ENCODE assay signal across 11 cellular contexts in the genomic region with DNA sequence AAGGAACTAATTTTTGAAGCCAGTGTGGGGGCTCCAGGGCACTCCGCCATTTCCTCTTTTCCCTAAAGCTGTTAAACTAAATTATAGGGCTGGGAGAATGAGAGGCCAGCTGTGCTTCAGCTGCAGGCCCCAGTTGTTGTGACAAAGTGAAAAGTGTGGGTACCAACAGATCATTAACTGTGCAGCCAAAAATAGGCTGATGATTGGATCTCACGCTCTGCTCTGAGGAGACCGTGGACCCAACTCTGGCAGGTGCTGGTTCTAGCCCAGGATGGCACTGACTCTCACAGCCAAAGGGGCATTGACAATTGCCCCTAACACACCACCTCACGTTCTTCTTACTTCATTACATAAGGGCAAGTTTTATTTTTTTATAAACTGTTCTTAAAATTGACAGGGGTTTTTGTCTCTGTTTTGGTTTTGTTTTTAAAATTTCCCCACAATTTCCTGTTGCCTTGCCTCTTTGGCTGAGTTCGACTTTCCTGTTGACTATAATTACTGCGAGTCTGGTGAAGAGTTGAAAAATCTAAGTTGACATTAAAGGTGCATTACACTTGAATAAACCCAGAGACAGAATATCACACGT.
A peak's percentile ranks its signal among the peaks of the same experiment; 100 is the strongest.
DNase-seq lines count a peak whose midpoint lies in the region; ATAC-seq, FAIRE-seq and TF ChIP-seq lines count a peak whose summit lies in the region.
"Had no signal": no experiment of that assay in that cellular context is flagged by ENCODE, and none has a peak within 500 bp of the region (broad histone marks: within the 10 kb centered on the region; RNA-seq: fewer than 3 reads in every experiment).

No MANE protein-coding gene starts in this region.

- no peak overlapping the region for H3K27ac Mint-ChIP-seq in progenitor cell of endocrine pancreas

- no peak overlapping the region for H3K4me3 ChIP-seq in small intestine (ENCODE audit: low read depth in 1 of 2, low read length in 2 of 2)

- no peak overlapping the region for H3K4me3 Mint-ChIP-seq in progenitor cell of endocrine pancreas (ENCODE audit: low read depth)

- peak; percentile 41 for FAIRE-seq in small intestine (lab: Jason Lieb, UNC)
- FAIRE-seq: TTC549 had no signal

- H3K27me3 ChIP-seq in small intestine (ENCODE audit: control insufficient read depth in 2 of 2, insufficient read depth in 2 of 2, low read length in 2 of 2): no peaks in the 10 kb centered on the region

- peaks cover 16% of the 10 kb centered on the region for H3K4me1 Mint-ChIP-seq in progenitor cell of endocrine pancreas (ENCODE audit: low read depth)

- peaks cover 2% of the 10 kb centered on the region for H3K9me3 Mint-ChIP-seq in progenitor cell of endocrine pancreas (ENCODE audit: low read depth)

- ATAC-seq in HG02623 (IDR thresholded peaks at IDR 0.05; ENCODE audit: unreplicated experiment): peak; percentile 72

- no peaks in the 10 kb centered on the region for H3K9me3 ChIP-seq in small intestine (ENCODE audit: control insufficient read depth, low read depth)

- WGBS in small intestine, 3 donors: 51 to 76% (median 65%) methylated on average over 7 of the region's 7 CpGs

- no peaks in the 10 kb centered on the region for H3K36me3 Mint-ChIP-seq in progenitor cell of endocrine pancreas (ENCODE audit: insufficient read depth)

- TF ChIP-seq CTCF in progenitor cell of endocrine pancreas (IDR thresholded peaks at IDR 0.05; ENCODE audit: unreplicated experiment): no peak

- peaks cover 3% of the 10 kb centered on the region for H3K27me3 Mint-ChIP-seq in progenitor cell of endocrine pancreas

- H3K36me3 ChIP-seq in small intestine (ENCODE audit: control insufficient read depth in 2 of 2, insufficient read depth in 2 of 2, low read length in 2 of 2): no peaks in the 10 kb centered on the region

- H3K27ac ChIP-seq in small intestine (ENCODE audit: low read depth in 1 of 2, low read length in 1 of 2): peak overlapping the region; percentile 72 to 84
- H3K27ac ChIP-seq: epithelial cell of prostate had no signal

- peak; percentile 72 for DNase-seq in NCI-H748 (lab: John Stamatoyannopoulos, UW; ENCODE audit: unreplicated experiment)
- DNase-seq in NCI-H748 treated with DMSO at 0.1 percent for 48 hours (lab: John Stamatoyannopoulos, UW): no peak
- peak; percentile 70 for DNase-seq in NCI-H2081 treated with DMSO at 0.1 percent for 48 hours (lab: John Stamatoyannopoulos, UW)
- peak; percentile 43 for DNase-seq in small intestine
- no peak for DNase-seq in NCI-H446 treated with DMSO at 0.1 percent for 48 hours (lab: John Stamatoyannopoulos, UW)
- no peak for DNase-seq in NCI-H128 (lab: John Stamatoyannopoulos, UW; ENCODE audit: unreplicated experiment)
- no peak for DNase-seq in progenitor cell of endocrine pancreas (ENCODE audit: low spot score, unreplicated experiment)
- DNase-seq: 8988T had no signal

- no peaks in the 10 kb centered on the region for H3K4me1 ChIP-seq in small intestine (ENCODE audit: control insufficient read depth in 2 of 2, insufficient read depth in 1 of 2, low read depth in 1 of 2, low read length in 1 of 2)

Comparison
In these comparisons a context has a peak if more than half of its experiments do, and no peak if none do; other contexts are left out.
1. DNase-seq: peak in NCI-H748 (single experiment), NCI-H2081 treated with DMSO at 0.1 percent for 48 hours (single experiment) and small intestine (single experiment); none in NCI-H748 treated with DMSO at 0.1 percent for 48 hours (single experiment), NCI-H446 treated with DMSO at 0.1 percent for 48 hours (single experiment), NCI-H128 (single experiment) and progenitor cell of endocrine pancreas (single experiment).